Comparison of ENCODE assay signal across 26 cellular contexts in genomic region chrX:150162141-150162540, GRCh38.
DNase-seq lines count a peak whose midpoint lies in the region; ATAC-seq and TF ChIP-seq lines count a peak whose summit lies in the region.
"Had no signal": no experiment of that assay in that cellular context is flagged by ENCODE, and none has a peak within 500 bp of the region (broad histone marks: within the 10 kb centered on the region; RNA-seq: fewer than 3 reads in every experiment).

No MANE protein-coding gene starts in this region.

- DNase-seq in Daoy (ENCODE audit: low read depth), result peak; percentile 29
- peak; percentile 13 for DNase-seq in HK-2 (ENCODE audit: unreplicated experiment)
- no peak for DNase-seq in RWPE2 (ENCODE audit: low spot score)
- peak; percentile 33 for DNase-seq in glomerular visceral epithelial cell (ENCODE audit: extremely low spot score)
- DNase-seq in 8988T, result no peak
- no peak for DNase-seq in HUDEP-2 (lab: John Stamatoyannopoulos, UW; ENCODE audit: unreplicated experiment in 76 of 76)
- no peak for DNase-seq in erythroblast (lab: John Stamatoyannopoulos, UW)
- DNase-seq: activated naive CD8-positive, alpha-beta T cell treated with anti-CD3 and anti-CD28 coated beads for 36 hours; CD4-positive, CD25-positive, alpha-beta regulatory T cell; DMS153; effector CD8-positive, alpha-beta T cell; glutamatergic neuron; GOT3; KG1; mesenchymal stem cell; naive B cell; NCI-H2029; NCI-H446; occipital lobe; small intestine; T-helper 17 cell had no signal

- H3K4me3 ChIP-seq in RWPE2 (ENCODE audit: severe bottlenecking), result no peak overlapping the region
- H3K4me3 ChIP-seq: suprapubic skin, vagina had no signal

- no peaks in the 10 kb centered on the region for H3K27me3 ChIP-seq in RWPE2 (ENCODE audit: insufficient read depth, poor library complexity, severe bottlenecking)
- H3K27me3 ChIP-seq: suprapubic skin, vagina had no signal

- no peaks in the 10 kb centered on the region for H3K4me1 ChIP-seq in RWPE2 (ENCODE audit: insufficient read depth, poor library complexity, severe bottlenecking)
- H3K4me1 ChIP-seq: suprapubic skin, vagina had no signal

- TF ChIP-seq POLR2A in erythroblast (IDR thresholded peaks at IDR 0.05; ENCODE audit: low read length), result no peak

- H3K36me3 ChIP-seq in RWPE2 (ENCODE audit: low read depth), result no peaks in the 10 kb centered on the region
- H3K36me3 ChIP-seq: suprapubic skin, vagina had no signal

- H3K9me3 ChIP-seq in RWPE2 (ENCODE audit: severe bottlenecking), result no peaks in the 10 kb centered on the region
- H3K9me3 ChIP-seq: suprapubic skin, vagina had no signal

- H3K27ac ChIP-seq in RWPE2 (ENCODE audit: poor library complexity, severe bottlenecking), result no peak overlapping the region
- H3K27ac ChIP-seq: suprapubic skin, vagina had no signal

- TF ChIP-seq CTCF in RWPE2 (IDR thresholded peaks at IDR 0.05; ENCODE audit: poor library complexity, severe bottlenecking), result no peak

- peak; percentile 64 for ATAC-seq in RWPE2 (ENCODE audit: low read depth)
- no peak for ATAC-seq in GM19023 (IDR thresholded peaks at IDR 0.05; ENCODE audit: unreplicated experiment)
- ATAC-seq: activated T-helper 17 cell treated with anti-CD3 and anti-CD28 coated beads, Interleukin-2, amount 50 U/mL, for 72 hours; stimulated activated memory B cell treated with anti-CD40 and anti-IgM and Interleukin-4, amounts not matched to agents 10 μg/mL and 1 μg/mL and 100 μg/mL, for 72 hours; T-helper 17 cell had no signal

Comparison
In these comparisons a context has a peak if more than half of its experiments do, and no peak if none do; other contexts are left out.
1. DNase-seq: peak in Daoy (single experiment), HK-2 (single experiment) and glomerular visceral epithelial cell (single experiment); none in RWPE2 (single experiment), 8988T (single experiment), HUDEP-2 (0 of 76) and erythroblast (0 of 2).